ENCODE assay signal across 8 cellular contexts in genomic region chrX:81201692-81202412, GRCh38. TPM values are rescaled to one million over a fixed set of nuclear protein-coding genes. Genes with fewer than 3 reads are reported as not detected.
DNase-seq lines count a peak whose midpoint lies in the region; ATAC-seq and TF ChIP-seq lines count a peak whose summit lies in the region.

TSS of gene HMGN5 (minus strand) at chrX:81201913. CDS start at chrX:81121549, 80,364 bp downstream.
TSS of gene SH3BGRL (plus strand) at chrX:81202102. CDS start at chrX:81202201, 99 bp downstream.

- CTCF ChIA-PET in OCI-LY7 (lab: Charles Lee; ENCODE audit: unreplicated experiment), result interaction anchor here (1.1 kb wide), 2 partner anchors 392 to 394 kb away, joined by 3 read pairs; no protein-coding TSS in a partner anchor

- H3K27me3 Mint-ChIP-seq in activated T-cell treated with anti-CD3 and anti-CD28 coated beads, Interleukin-2, amount 50 U/mL, for 24 hours, result peaks cover 5% of the 10 kb centered on the region

- H3K4me3 Mint-ChIP-seq in activated T-cell treated with anti-CD3 and anti-CD28 coated beads, Interleukin-2, amount 50 U/mL, for 24 hours, result peak within 1 kb of the TSS; percentile 85

- H3K4me1 ChIP-seq in OCI-LY7 (ENCODE audit: insufficient read depth, low read length, poor library complexity, severe bottlenecking) (peaks cover 21% of the 10 kb centered on the region), mucosa of stomach (ENCODE audit: control insufficient read depth, insufficient read depth, low read length) (no peaks in the 10 kb centered on the region)

- peak within 1 kb of the TSS; percentile 95 for H3K4me3 ChIP-seq in OCI-LY7 (ENCODE audit: low read depth, low read length, poor library complexity, severe bottlenecking)
- peak within 1 kb of the TSS; percentile 77 for H3K4me3 ChIP-seq in mucosa of stomach (ENCODE audit: low read length)

- H3K4me1 Mint-ChIP-seq in activated T-cell treated with anti-CD3 and anti-CD28 coated beads, Interleukin-2, amount 50 U/mL, for 24 hours (ENCODE audit: low read depth), result peaks cover 35% of the 10 kb centered on the region

- BruUV-seq in OCI-LY7 (replicated peaks; lab: Mats Ljungman, UMichigan), result no TSS peak

- POLR2A ChIA-PET in OCI-LY7 (lab: Charles Lee), result interaction anchor here (0.7 to 2.2 kb wide), 7 partner anchors 16 to 405 kb away, joined by 3 to 13 read pairs (median 4); partner anchors contain the start of gene BRWD3

- H3K27ac Mint-ChIP-seq in activated T-cell treated with anti-CD3 and anti-CD28 coated beads, Interleukin-2, amount 50 U/mL, for 24 hours, result peak within 1 kb of the TSS; percentile 90

- peak within 1 kb of the TSS; percentile 81 for H3K9ac ChIP-seq in mucosa of stomach (ENCODE audit: low read length)

- H3K27me3 ChIP-seq in mucosa of stomach (ENCODE audit: control insufficient read depth, insufficient read depth, low read length), result no peaks in the 10 kb centered on the region

- H3K27ac ChIP-seq in OCI-LY7 (ENCODE audit: low read depth, low read length, poor library complexity, severe bottlenecking), result peak within 1 kb of the TSS; percentile 95

- peak within 1 kb of the TSS; percentile 93 for H2AFZ ChIP-seq in OCI-LY7 (ENCODE audit: low read length)

- no peaks in the 10 kb centered on the region for H3K9me2 ChIP-seq in OCI-LY7 (ENCODE audit: insufficient read depth, low read length)

- no peaks in the 10 kb centered on the region for H4K20me1 ChIP-seq in OCI-LY7 (ENCODE audit: insufficient read depth, low read length)

- H3K9me3 Mint-ChIP-seq in activated T-cell treated with anti-CD3 and anti-CD28 coated beads, Interleukin-2, amount 50 U/mL, for 24 hours, result no peaks in the 10 kb centered on the region

- H3K36me3 ChIP-seq in OCI-LY7 (ENCODE audit: insufficient read depth, low read length), result peaks cover 25% of the 10 kb centered on the region
- H3K36me3 ChIP-seq in mucosa of stomach (ENCODE audit: control insufficient read depth, insufficient read depth, low read length), result no peaks in the 10 kb centered on the region

- H3K9me3 ChIP-seq in OCI-LY7 (ENCODE audit: low read length), result no peaks in the 10 kb centered on the region
- no peaks in the 10 kb centered on the region for H3K9me3 ChIP-seq in mucosa of stomach (ENCODE audit: control insufficient read depth, low read length)

- intact Hi-C loops in OCI-LY7 (cut with micrococcal nuclease; ENCODE audit: unreplicated experiment), result loop anchor here (5.0 kb wide), 3 partner anchors 80 to 395 kb away; partner anchors contain the start of gene BRWD3

- H3K79me2 ChIP-seq in OCI-LY7 (ENCODE audit: insufficient read depth, low read depth, low read length), result peaks cover 49% of the 10 kb centered on the region

- ATAC-seq in GM18909 (IDR thresholded peaks at IDR 0.05; ENCODE audit: poor library complexity, unreplicated experiment), result peak; percentile 96
- peak; percentile 97 for ATAC-seq in HG03175 (IDR thresholded peaks at IDR 0.05; ENCODE audit: unreplicated experiment)
- ATAC-seq in esophagus mucosa, result peak; percentile 93

- peaks cover 6% of the 10 kb centered on the region for H3K36me3 Mint-ChIP-seq in activated T-cell treated with anti-CD3 and anti-CD28 coated beads, Interleukin-2, amount 50 U/mL, for 24 hours (ENCODE audit: low read depth)

- peak within 1 kb of the TSS; percentile 86 for H3K4me2 ChIP-seq in OCI-LY7 (ENCODE audit: low read length)

- peak; percentile 70 for DNase-seq in AG09319 (ENCODE audit: extremely low read depth, low read depth)
- peak; percentile 85 for DNase-seq in OCI-LY7 (ENCODE audit: low spot score)
- DNase-seq in activated T-cell treated with anti-CD3 and anti-CD28 coated beads, Interleukin-2, amount 50 U/mL, for 24 hours, result peak; percentile 71
- DNase-seq in stimulated activated CD8-positive, alpha-beta memory T cell treated with anti-CD3 and anti-CD28 coated beads, Interleukin-7, amount 100 ng/mL, for 1 hour (ENCODE audit: low read depth in 2 of 2), result peak; percentile 12 to 31

- TF ChIP-seq CTCF in AG09319 (IDR thresholded peaks at IDR 0.05; ENCODE audit: low read depth, low read length), result no peak
- TF ChIP-seq CTCF in OCI-LY7 (conservative IDR thresholded peaks at IDR 0.05; ENCODE audit: low read length), result no peak

RNA-seq across cellular contexts. Expression of gene HMGN5, which starts in this region (rescaled TPM):
- 2.0 and 9.5 TPM in 2 replicates for total RNA-seq in OCI-LY7 (2014; rRNA removed; shearing (Covaris generic))
- total RNA-seq in OCI-LY7 (2022) (14.8 and 15.3 TPM in 2 replicates), esophagus mucosa (3.7 TPM)

RNA-seq across cellular contexts. Expression of gene SH3BGRL, which starts in this region (rescaled TPM):
- total RNA-seq in OCI-LY7 (2014; rRNA removed; shearing (Covaris generic)), result 56.2 and 63.5 TPM in 2 replicates
- total RNA-seq in OCI-LY7 (2022), result 68.2 and 85.7 TPM in 2 replicates
- 37.8 TPM for total RNA-seq in esophagus mucosa

Comparison
In these comparisons a context has a peak if more than half of its experiments do, and no peak if none do; other contexts are left out.
1. Peak in every context shown above with its lines: DNase-seq, ATAC-seq, H3K4me3 ChIP-seq and H3K27ac ChIP-seq.
2. DNase-seq: peak in every context shown above with its lines; median percentile 85 in OCI-LY7; 71 in activated T-cell treated with anti-CD3 and anti-CD28 coated beads, Interleukin-2, amount 50 U/mL, for 24 hours; 70 in AG09319; 22 in stimulated activated CD8-positive, alpha-beta memory T cell treated with anti-CD3 and anti-CD28 coated beads, Interleukin-7, amount 100 ng/mL, for 1 hour.